Comparison of ENCODE assay signal across 12 cellular contexts in the genomic region with DNA sequence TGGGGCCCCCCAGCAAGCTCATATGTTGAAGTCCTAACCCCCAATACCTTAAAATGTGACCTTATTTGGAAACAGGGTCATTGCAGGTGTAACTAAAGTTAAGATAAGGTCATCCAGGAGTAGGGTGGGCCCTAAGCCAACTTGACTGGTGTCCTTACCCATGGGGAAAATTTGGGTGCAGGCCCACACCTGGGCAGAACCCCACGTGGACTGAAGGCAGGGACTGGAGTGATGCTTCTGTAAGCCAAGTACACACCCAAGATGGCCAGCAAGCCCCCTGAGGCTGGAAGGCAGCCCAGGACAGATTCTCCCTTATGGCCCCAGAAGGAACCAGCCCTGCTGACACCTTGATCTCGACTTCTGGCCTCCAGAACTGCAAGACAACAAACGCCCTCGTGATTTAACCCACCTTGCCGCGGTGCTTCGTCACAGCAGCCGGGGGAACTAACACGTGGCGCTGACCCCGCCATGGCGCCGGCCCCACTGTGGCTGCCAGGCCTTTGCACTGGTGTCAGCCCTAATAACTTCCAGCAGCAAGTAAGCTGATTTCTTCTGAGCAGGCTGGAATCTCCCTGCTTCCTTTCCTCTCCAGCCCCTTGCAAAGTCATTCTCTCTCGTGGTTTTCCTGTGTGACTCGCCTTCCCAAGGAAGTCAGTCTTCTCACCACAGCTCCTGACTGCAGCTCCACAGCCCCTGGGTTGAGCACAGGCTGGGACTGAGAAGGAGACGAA. TPM values are rescaled to one million over a fixed set of nuclear protein-coding genes. Genes with fewer than 3 reads are reported as not detected.
DNase-seq lines count a peak whose midpoint lies in the region; ATAC-seq, FAIRE-seq and TF ChIP-seq lines count a peak whose summit lies in the region.
"Had no signal": no experiment of that assay in that cellular context is flagged by ENCODE, and none has a peak within 500 bp of the region (broad histone marks: within the 10 kb centered on the region; RNA-seq: fewer than 3 reads in every experiment).

No MANE protein-coding gene starts in this region.

- H3K4me1 Mint-ChIP-seq in CD4-positive, alpha-beta memory T cell, result peaks cover 25 to 56% (median 29%) of the 10 kb centered on the region in 4 donors
- peaks cover 22 to 60% (median 50%) of the 10 kb centered on the region in 4 donors for H3K4me1 Mint-ChIP-seq in naive thymus-derived CD8-positive, alpha-beta T cell

- TF ChIP-seq CTCF in cardiac fibroblast (IDR thresholded peaks at IDR 0.05; ENCODE audit: low read depth, low read length), result no peak

- no peak overlapping the region for H3K4me3 Mint-ChIP-seq in CD4-positive, alpha-beta memory T cell
- H3K4me3 Mint-ChIP-seq in naive thymus-derived CD8-positive, alpha-beta T cell, result peak overlapping the region in 1 of 10 donors; percentile 38

- peaks cover 0 to 6% of the 10 kb centered on the region in 2 donors for H3K36me3 Mint-ChIP-seq in CD4-positive, alpha-beta memory T cell
- H3K36me3 Mint-ChIP-seq in naive thymus-derived CD8-positive, alpha-beta T cell, result no peaks in the 10 kb centered on the region

- POLR2A ChIA-PET in CD4-positive, alpha-beta memory T cell (lab: Charles Lee; ENCODE audit: partially characterized antibody), result interaction anchor here (1.1 kb wide), 1 partner anchor 23 kb away, joined by 3 read pairs; a partner anchor contains a TSS
- POLR2A ChIA-PET in naive thymus-derived CD8-positive, alpha-beta T cell (lab: Charles Lee), result interaction anchor here (0.6 to 2.3 kb wide), 4 partner anchors 8 to 598 kb away, joined by 5 to 7 read pairs (median 6); no protein-coding TSS in a partner anchor

- CTCF ChIA-PET in CD4-positive, alpha-beta memory T cell (lab: Charles Lee; ENCODE audit: partially characterized antibody), result no interaction called here

- H3K27ac ChIP-seq in CD4-positive, alpha-beta memory T cell (ENCODE audit: low read depth, low read length), result no peak overlapping the region
- H3K27ac ChIP-seq: psoas muscle, SJSA1 had no signal

- DNase-seq in CD4-positive, alpha-beta memory T cell, result no peak
- DNase-seq in HTR-8/SVneo (ENCODE audit: insufficient read length, low spot score) (peak; percentile 29), cardiac fibroblast (ENCODE audit: low read depth in 2 of 2) (peak; percentile 50 to 70), DMS 273 treated with DMSO at 0.1 percent for 48 hours (lab: John Stamatoyannopoulos, UW) (no peak), occipital lobe (lab: John Stamatoyannopoulos, UW) (no peak)
- DNase-seq in naive thymus-derived CD8-positive, alpha-beta T cell, result no peak
- DNase-seq: activated CD8-positive, alpha-beta memory T cell treated with anti-CD3 and anti-CD28 coated beads, Interleukin-2, amount 50 U/mL, for 48 hours had no signal

- intact Hi-C loops in CD4-positive, alpha-beta memory T cell (cut with micrococcal nuclease), result loop anchor here (10.0 kb wide), 1 partner anchor 60 kb away; no protein-coding TSS in a partner anchor

- no peaks in the 10 kb centered on the region for H3K9me3 ChIP-seq in CD4-positive, alpha-beta memory T cell (ENCODE audit: control insufficient read depth in 1 of 2, low read length in 2 of 2)
- H3K9me3 ChIP-seq: psoas muscle, SJSA1 had no signal

- peaks cover 55% of the 10 kb centered on the region for H3K4me1 ChIP-seq in CD4-positive, alpha-beta memory T cell (ENCODE audit: insufficient read depth, low read length)
- H3K4me1 ChIP-seq: psoas muscle, SJSA1 had no signal

- no peaks in the 10 kb centered on the region for H3K27me3 Mint-ChIP-seq in CD4-positive, alpha-beta memory T cell
- no peaks in the 10 kb centered on the region for H3K27me3 Mint-ChIP-seq in naive thymus-derived CD8-positive, alpha-beta T cell
- H3K27me3 Mint-ChIP-seq: IgD-negative memory B cell had no signal

- no peaks in the 10 kb centered on the region for H3K27me3 ChIP-seq in CD4-positive, alpha-beta memory T cell (ENCODE audit: insufficient read depth, low read length)
- H3K27me3 ChIP-seq: SJSA1 had no signal

- no peak for FAIRE-seq in HTR-8/SVneo (lab: Jason Lieb, UNC)
- FAIRE-seq: islet of Langerhans had no signal

- H3K4me3 ChIP-seq in CD4-positive, alpha-beta memory T cell (ENCODE audit: low read length in 2 of 2), result no peak overlapping the region
- H3K4me3 ChIP-seq in cardiac fibroblast (replicated peaks in 1 of 2; ENCODE audit: low read depth in 2 of 2, low read length in 2 of 2), result no peak overlapping the region
- H3K4me3 ChIP-seq: psoas muscle, SJSA1 had no signal

- H3K27ac Mint-ChIP-seq in CD4-positive, alpha-beta memory T cell, result peak overlapping the region in 5 of 7 donors; percentile 29 to 88 (median 57)
- peak overlapping the region in 9 of 10 donors; percentile 33 to 93 (median 73) for H3K27ac Mint-ChIP-seq in naive thymus-derived CD8-positive, alpha-beta T cell

- peaks cover 0 to 3% (median 0%) of the 10 kb centered on the region in 8 donors for H3K9me3 Mint-ChIP-seq in CD4-positive, alpha-beta memory T cell
- no peaks in the 10 kb centered on the region for H3K9me3 Mint-ChIP-seq in naive thymus-derived CD8-positive, alpha-beta T cell
- H3K9me3 Mint-ChIP-seq: IgD-negative memory B cell had no signal

- no peaks in the 10 kb centered on the region for H3K36me3 ChIP-seq in CD4-positive, alpha-beta memory T cell (ENCODE audit: insufficient read depth, low read length)
- H3K36me3 ChIP-seq: SJSA1 had no signal

- no peak for ATAC-seq in naive thymus-derived CD8-positive, alpha-beta T cell
- ATAC-seq in GM18909 (IDR thresholded peaks at IDR 0.05; ENCODE audit: poor library complexity, unreplicated experiment), result no peak
- ATAC-seq: psoas muscle had no signal

RNA-seq across cellular contexts. Expression of a gene that starts 23.2 kb away (rescaled TPM):
- total RNA-seq in CD4-positive, alpha-beta memory T cell, result 10 to 100 TPM; 66.5 to 67.5 TPM
- polyA plus RNA-seq in CD4-positive, alpha-beta memory T cell, result 10 to 100 TPM; 31.9 to 48.9 TPM
- total RNA-seq in naive thymus-derived CD8-positive, alpha-beta T cell, result 10 to 100 TPM; 41.9 to 44.2 TPM
- 10 to 100 TPM; 15.6 to 30.0 (median 20.5) TPM for polyA plus RNA-seq in naive thymus-derived CD8-positive, alpha-beta T cell
- 19.7 TPM for total RNA-seq in occipital lobe

RNA-seq across cellular contexts. Expression of a gene that starts 43.2 kb away (rescaled TPM):
- 10 to 100 TPM; 35.9 to 39.2 TPM for total RNA-seq in CD4-positive, alpha-beta memory T cell
- polyA plus RNA-seq in CD4-positive, alpha-beta memory T cell, result 10 to 100 TPM; 24.8 to 43.9 TPM
- total RNA-seq in naive thymus-derived CD8-positive, alpha-beta T cell, result 10 to 100 TPM; 28.4 to 30.1 TPM
- polyA plus RNA-seq in naive thymus-derived CD8-positive, alpha-beta T cell, result 10 to 100 TPM; 16.3 to 22.2 (median 18.8) TPM
- total RNA-seq in occipital lobe, result 37.4 TPM

RNA-seq across cellular contexts. Expression of a gene that starts 43.2 kb away (rescaled TPM):
- total RNA-seq in CD4-positive, alpha-beta memory T cell, result 1 to 10 TPM; 3.8 to 4.4 TPM
- 1 to 10 TPM in 1 of 2 donors, under 1 TPM in 1; 0.24 to 1.8 TPM for polyA plus RNA-seq in CD4-positive, alpha-beta memory T cell
- total RNA-seq in naive thymus-derived CD8-positive, alpha-beta T cell, result 1 to 10 TPM; 2.9 to 3.8 TPM
- polyA plus RNA-seq in naive thymus-derived CD8-positive, alpha-beta T cell, result under 1 TPM in 2 of 3 donors, not detected in 1; 0.44 to 0.55 TPM
- 7.8 TPM for total RNA-seq in occipital lobe

Comparison
In these comparisons a context has a peak if more than half of its experiments do, and no peak if none do; other contexts are left out.
1. DNase-seq: peak in HTR-8/SVneo (single experiment) and cardiac fibroblast (2 of 2); none in CD4-positive, alpha-beta memory T cell (0 of 5), naive thymus-derived CD8-positive, alpha-beta T cell (0 of 10), DMS 273 treated with DMSO at 0.1 percent for 48 hours (single experiment) and occipital lobe (single experiment).